ENCODE assay signal across 10 cellular contexts in genomic region chr2:64888591-64889309, GRCh38.
A peak's percentile ranks its signal among the peaks of the same experiment; 100 is the strongest.
DNase-seq lines count a peak whose midpoint lies in the region; ATAC-seq, FAIRE-seq and TF ChIP-seq lines count a peak whose summit lies in the region.
"Had no signal": no experiment of that assay in that cellular context is flagged by ENCODE, and none has a peak within 500 bp of the region (broad histone marks: within the 10 kb centered on the region; RNA-seq: fewer than 3 reads in every experiment).

No MANE protein-coding gene starts in this region.

- H3K36me3 ChIP-seq in SK-N-SH (replicated peaks in 1 of 2; ENCODE audit: control insufficient read depth in 1 of 2, insufficient read depth in 2 of 2, low read length in 1 of 2) = no peaks in the 10 kb centered on the region
- H3K36me3 ChIP-seq in stomach = no peaks in the 10 kb centered on the region

- H3K4me3 ChIP-seq in SK-N-SH (ENCODE audit: low read depth in 2 of 2, low read length in 1 of 2) = no peak overlapping the region
- no peak overlapping the region for H3K4me3 ChIP-seq in fibroblast of mammary gland (ENCODE audit: control insufficient read depth, low read depth, low read length)
- no peak overlapping the region for H3K4me3 ChIP-seq in stomach

- H3K27me3 ChIP-seq in SK-N-SH (ENCODE audit: insufficient read depth) (peaks cover 14% of the 10 kb centered on the region; the same call in 1 of the 2 replicates), stomach (peaks cover 0 to 9% (median 0%) of the 10 kb centered on the region in 3 donors)

- 72% methylated on average over 10 of the region's 11 CpGs for WGBS in SK-N-SH (ENCODE audit: low lambda C conversion rate)
- 67 to 73% (median 68%) methylated on average over 11 of the region's 11 CpGs for WGBS in stomach, 5 donors

- no peaks in the 10 kb centered on the region for H3K9me2 ChIP-seq in SK-N-SH

- no peaks in the 10 kb centered on the region for H4K20me1 ChIP-seq in SK-N-SH (ENCODE audit: insufficient read depth)

- no peaks in the 10 kb centered on the region for H3F3A ChIP-seq in SK-N-SH (replicated peaks; ENCODE audit: insufficient read depth)

- H3K79me2 ChIP-seq in SK-N-SH (ENCODE audit: insufficient read depth) = no peaks in the 10 kb centered on the region

- POLR2A ChIA-PET in SK-N-SH (lab: Yijun Ruan, JAX) = no interaction called here

- TF ChIP-seq CTCF in SK-N-SH (IDR thresholded peaks at IDR 0.05) (peak; percentile 19; the same call in 1 of the 2 replicates), fibroblast of mammary gland (conservative IDR thresholded peaks at IDR 0.05; ENCODE audit: control insufficient read depth, insufficient read depth, low read depth, low read length) (peak; percentile 68), stomach (IDR thresholded peaks at IDR 0.05) (no peak)

- H3K4me1 ChIP-seq in SK-N-SH (ENCODE audit: control insufficient read depth in 1 of 2, insufficient read depth in 2 of 2, low read depth in 1 of 2, low read length in 1 of 2) (no peaks in the 10 kb centered on the region), stomach (no peaks in the 10 kb centered on the region)

- H2AFZ ChIP-seq in SK-N-SH (ENCODE audit: low read depth) = no peak overlapping the region

- H3K4me2 ChIP-seq in SK-N-SH = no peak overlapping the region

- H3K9ac ChIP-seq in SK-N-SH = no peak overlapping the region

- ATAC-seq in SK-N-SH treated with all-trans-retinoic acid at 6 μM for 48 hours (no peak), HG03469 (IDR thresholded peaks at IDR 0.05; ENCODE audit: unreplicated experiment) (no peak)
- ATAC-seq: naive thymus-derived CD8-positive, alpha-beta T cell had no signal

- DNase-seq in SK-N-SH = no peak
- DNase-seq in RCC 7860 (ENCODE audit: low spot score) = peak; percentile 36
- DNase-seq in fibroblast of mammary gland (ENCODE audit: low read depth) = peak; percentile 84
- peak; percentile 5 for DNase-seq in stomach
- DNase-seq in NCI-H187 treated with DMSO at 0.1 percent for 48 hours (lab: John Stamatoyannopoulos, UW) = no peak
- no peak for DNase-seq in stimulated activated CD4-positive, alpha-beta T cell treated with anti-CD3 and anti-CD28 coated beads, Interleukin-4, amount 100 ng/mL, for 24 hours
- DNase-seq: activated CD4-positive, alpha-beta T cell treated with anti-CD3 and anti-CD28 coated beads, Interleukin-2, amount 10 ng/mL, durations not matched to agents 24 days and 14 days; naive thymus-derived CD8-positive, alpha-beta T cell had no signal

- intact Hi-C loops in stomach (cut with DNase I; ENCODE audit: low total_unique reads) = no loop called here

- peak; percentile 6; the same call in 1 of the 2 replicates for TF ChIP-seq RAD21 in SK-N-SH (IDR thresholded peaks at IDR 0.05; ENCODE audit: low read length)

- H3K9me3 ChIP-seq in SK-N-SH (no peaks in the 10 kb centered on the region), stomach (peaks cover 0 to 13% (median 3%) of the 10 kb centered on the region in 4 donors)

- H3K27ac ChIP-seq in SK-N-SH (ENCODE audit: low read depth in 2 of 2, low read length in 1 of 2) (no peak overlapping the region), stomach (no peak overlapping the region)

- TF ChIP-seq POLR2A in stomach (IDR thresholded peaks at IDR 0.05) = no peak

- FAIRE-seq in RCC 7860 (lab: Jason Lieb, UNC) = no peak

- CTCF ChIA-PET in SK-N-SH (lab: Yijun Ruan, JAX) = interaction anchor here (0.6 to 1.3 kb wide), 3 partner anchors 38 to 839 kb away, joined by 3 read pairs; no protein-coding TSS in a partner anchor

- TF ChIP-seq EP300 in SK-N-SH (IDR thresholded peaks at IDR 0.05; ENCODE audit: borderline replicate concordance in 1 of 2, low read depth in 1 of 2, low read length in 1 of 2) (no peak), stomach (IDR thresholded peaks at IDR 0.05) (no peak)

TF ChIP-seq in SK-N-SH, 30 proteins besides CTCF, POLR2A, EP300 and RAD21 (continues in another document):
- TF ChIP-seq USF2 (IDR thresholded peaks at IDR 0.05; ENCODE audit: borderline replicate concordance, low read depth, low read length) = no peak
- TF ChIP-seq, protein P1, sequence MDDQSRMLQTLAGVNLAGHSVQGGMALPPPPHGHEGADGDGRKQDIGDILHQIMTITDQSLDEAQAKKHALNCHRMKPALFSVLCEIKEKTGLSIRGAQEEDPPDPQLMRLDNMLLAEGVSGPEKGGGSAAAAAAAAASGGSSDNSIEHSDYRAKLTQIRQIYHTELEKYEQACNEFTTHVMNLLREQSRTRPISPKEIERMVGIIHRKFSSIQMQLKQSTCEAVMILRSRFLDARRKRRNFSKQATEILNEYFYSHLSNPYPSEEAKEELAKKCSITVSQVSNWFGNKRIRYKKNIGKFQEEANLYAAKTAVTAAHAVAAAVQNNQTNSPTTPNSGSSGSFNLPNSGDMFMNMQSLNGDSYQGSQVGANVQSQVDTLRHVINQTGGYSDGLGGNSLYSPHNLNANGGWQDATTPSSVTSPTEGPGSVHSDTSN (IDR thresholded peaks at IDR 0.05) = no peak
- no peak for TF ChIP-seq EZH2phosphoT487 (IDR thresholded peaks at IDR 0.05; ENCODE audit: borderline replicate concordance, low read depth)
- TF ChIP-seq RXRA (IDR thresholded peaks at IDR 0.05; ENCODE audit: borderline replicate concordance, low read depth) = no peak
- TF ChIP-seq RFX5 (IDR thresholded peaks at IDR 0.05; ENCODE audit: low read length) = no peak
- TF ChIP-seq SMC3 (IDR thresholded peaks at IDR 0.05; ENCODE audit: low read depth, low read length) = no peak
- no peak for TF ChIP-seq POLR2AphosphoS5 (IDR thresholded peaks at IDR 0.05; ENCODE audit: low read depth, low read length)
- no peak for TF ChIP-seq FOXM1 (IDR thresholded peaks at IDR 0.05; ENCODE audit: low read depth)
- TF ChIP-seq IRF3 (IDR thresholded peaks at IDR 0.05; ENCODE audit: low read depth, low read length) = no peak
- TF ChIP-seq MEF2A (IDR thresholded peaks at IDR 0.05; ENCODE audit: borderline replicate concordance, low read depth) = no peak

TF ChIP-seq in SK-N-SH treated with all-trans-retinoic acid at 6 μM for 48 hours, 23 proteins besides CTCF, POLR2A, EP300 and RAD21 (continues in another document):
- TF ChIP-seq GLIS3 (CRISPR knock-in tag; IDR thresholded peaks at IDR 0.05) (no peak), ARNTL (CRISPR knock-in tag; IDR thresholded peaks at IDR 0.05; ENCODE audit: borderline replicate concordance, low read depth) (no peak), POU6F1 (CRISPR knock-in tag; IDR thresholded peaks at IDR 0.05; ENCODE audit: borderline replicate concordance, low read depth) (no peak), SNAI2 (CRISPR knock-in tag; IDR thresholded peaks at IDR 0.05) (no peak), ZNF565 (CRISPR knock-in tag; conservative IDR thresholded peaks at IDR 0.05; ENCODE audit: low read depth) (no peak), OSR1 (CRISPR knock-in tag; IDR thresholded peaks at IDR 0.05) (no peak), ISL1 (CRISPR knock-in tag; IDR thresholded peaks at IDR 0.05) (no peak), ZNF70 (CRISPR knock-in tag; IDR thresholded peaks at IDR 0.05) (no peak)
- TF ChIP-seq, protein P2, sequence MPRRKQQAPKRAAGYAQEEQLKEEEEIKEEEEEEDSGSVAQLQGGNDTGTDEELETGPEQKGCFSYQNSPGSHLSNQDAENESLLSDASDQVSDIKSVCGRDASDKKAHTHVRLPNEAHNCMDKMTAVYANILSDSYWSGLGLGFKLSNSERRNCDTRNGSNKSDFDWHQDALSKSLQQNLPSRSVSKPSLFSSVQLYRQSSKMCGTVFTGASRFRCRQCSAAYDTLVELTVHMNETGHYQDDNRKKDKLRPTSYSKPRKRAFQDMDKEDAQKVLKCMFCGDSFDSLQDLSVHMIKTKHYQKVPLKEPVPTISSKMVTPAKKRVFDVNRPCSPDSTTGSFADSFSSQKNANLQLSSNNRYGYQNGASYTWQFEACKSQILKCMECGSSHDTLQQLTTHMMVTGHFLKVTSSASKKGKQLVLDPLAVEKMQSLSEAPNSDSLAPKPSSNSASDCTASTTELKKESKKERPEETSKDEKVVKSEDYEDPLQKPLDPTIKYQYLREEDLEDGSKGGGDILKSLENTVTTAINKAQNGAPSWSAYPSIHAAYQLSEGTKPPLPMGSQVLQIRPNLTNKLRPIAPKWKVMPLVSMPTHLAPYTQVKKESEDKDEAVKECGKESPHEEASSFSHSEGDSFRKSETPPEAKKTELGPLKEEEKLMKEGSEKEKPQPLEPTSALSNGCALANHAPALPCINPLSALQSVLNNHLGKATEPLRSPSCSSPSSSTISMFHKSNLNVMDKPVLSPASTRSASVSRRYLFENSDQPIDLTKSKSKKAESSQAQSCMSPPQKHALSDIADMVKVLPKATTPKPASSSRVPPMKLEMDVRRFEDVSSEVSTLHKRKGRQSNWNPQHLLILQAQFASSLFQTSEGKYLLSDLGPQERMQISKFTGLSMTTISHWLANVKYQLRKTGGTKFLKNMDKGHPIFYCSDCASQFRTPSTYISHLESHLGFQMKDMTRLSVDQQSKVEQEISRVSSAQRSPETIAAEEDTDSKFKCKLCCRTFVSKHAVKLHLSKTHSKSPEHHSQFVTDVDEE (CRISPR knock-in tag; IDR thresholded peaks at IDR 0.05) = no peak
- TF ChIP-seq, protein P3, sequence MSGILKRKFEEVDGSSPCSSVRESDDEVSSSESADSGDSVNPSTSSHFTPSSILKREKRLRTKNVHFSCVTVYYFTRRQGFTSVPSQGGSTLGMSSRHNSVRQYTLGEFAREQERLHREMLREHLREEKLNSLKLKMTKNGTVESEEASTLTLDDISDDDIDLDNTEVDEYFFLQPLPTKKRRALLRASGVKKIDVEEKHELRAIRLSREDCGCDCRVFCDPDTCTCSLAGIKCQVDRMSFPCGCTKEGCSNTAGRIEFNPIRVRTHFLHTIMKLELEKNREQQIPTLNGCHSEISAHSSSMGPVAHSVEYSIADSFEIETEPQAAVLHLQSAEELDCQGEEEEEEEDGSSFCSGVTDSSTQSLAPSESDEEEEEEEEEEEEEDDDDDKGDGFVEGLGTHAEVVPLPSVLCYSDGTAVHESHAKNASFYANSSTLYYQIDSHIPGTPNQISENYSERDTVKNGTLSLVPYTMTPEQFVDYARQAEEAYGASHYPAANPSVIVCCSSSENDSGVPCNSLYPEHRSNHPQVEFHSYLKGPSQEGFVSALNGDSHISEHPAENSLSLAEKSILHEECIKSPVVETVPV (CRISPR knock-in tag; IDR thresholded peaks at IDR 0.05) = no peak

Comparison
In these comparisons a context has a peak if more than half of its experiments do, and no peak if none do; other contexts are left out.
1. DNase-seq: peak in RCC 7860 (single experiment), fibroblast of mammary gland (single experiment) and stomach (single experiment); none in SK-N-SH (single experiment), NCI-H187 treated with DMSO at 0.1 percent for 48 hours (single experiment) and stimulated activated CD4-positive, alpha-beta T cell treated with anti-CD3 and anti-CD28 coated beads, Interleukin-4, amount 100 ng/mL, for 24 hours (single experiment).
2. CTCF ChIP-seq: peak in SK-N-SH (single experiment) and fibroblast of mammary gland (single experiment); none in stomach (0 of 7).